Comparison of ENCODE assay signal across 1 cellular context in the genomic region with DNA sequence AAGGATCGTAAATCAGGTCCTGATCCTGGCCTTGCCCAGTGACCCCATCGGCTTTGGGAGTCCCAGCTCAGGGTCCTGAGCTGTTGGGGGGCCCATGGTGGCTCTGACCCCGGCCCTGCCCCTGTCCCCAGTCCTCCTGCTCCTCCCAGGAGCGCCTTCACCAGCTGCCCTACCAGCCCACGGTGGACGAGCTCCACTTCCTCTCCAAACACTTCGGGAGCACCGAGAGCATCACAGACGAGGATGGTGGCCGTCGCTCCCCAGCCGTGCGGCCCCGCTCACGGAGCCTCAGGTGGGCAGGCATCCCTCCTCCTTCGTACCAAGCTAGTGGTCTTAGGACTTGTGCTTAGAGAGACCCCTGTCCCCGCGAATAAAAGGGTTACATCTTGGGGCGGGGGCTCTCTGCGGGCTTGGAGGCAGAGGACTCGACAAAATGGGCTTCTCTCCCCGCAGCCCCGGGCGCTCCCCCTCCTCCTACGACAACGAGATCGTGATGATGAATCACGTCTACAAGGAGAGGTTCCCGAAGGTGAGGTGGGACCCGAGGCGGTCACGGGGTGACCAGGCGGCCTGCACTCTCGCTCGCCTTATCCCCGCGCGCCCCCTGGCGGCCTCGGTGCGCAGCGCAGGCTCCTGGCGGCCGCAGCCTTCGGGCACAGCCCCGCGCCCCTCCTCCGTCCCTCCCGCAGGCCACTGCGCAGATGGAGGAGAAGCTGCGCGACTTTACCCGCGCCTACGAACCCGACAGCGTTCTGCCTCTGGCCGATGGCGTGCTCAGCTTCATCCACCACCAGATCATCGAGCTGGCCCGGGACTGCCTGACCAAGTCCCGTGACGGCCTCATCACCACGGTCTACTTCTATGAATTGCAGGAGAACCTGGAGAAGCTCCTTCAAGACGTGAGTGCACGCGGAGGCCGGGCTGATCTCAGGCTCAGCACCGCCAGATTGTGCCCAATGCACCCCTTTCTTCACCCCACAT.
A peak's percentile ranks its signal among the peaks of the same experiment; 100 is the strongest.
TF ChIP-seq lines count a peak whose summit lies in the region.

No MANE protein-coding gene starts in this region.

TF ChIP-seq in K562, 482 proteins besides CTCF, POLR2A, EP300 and RAD21 (continued from another document and continues in another):
- TF ChIP-seq, protein P1, sequence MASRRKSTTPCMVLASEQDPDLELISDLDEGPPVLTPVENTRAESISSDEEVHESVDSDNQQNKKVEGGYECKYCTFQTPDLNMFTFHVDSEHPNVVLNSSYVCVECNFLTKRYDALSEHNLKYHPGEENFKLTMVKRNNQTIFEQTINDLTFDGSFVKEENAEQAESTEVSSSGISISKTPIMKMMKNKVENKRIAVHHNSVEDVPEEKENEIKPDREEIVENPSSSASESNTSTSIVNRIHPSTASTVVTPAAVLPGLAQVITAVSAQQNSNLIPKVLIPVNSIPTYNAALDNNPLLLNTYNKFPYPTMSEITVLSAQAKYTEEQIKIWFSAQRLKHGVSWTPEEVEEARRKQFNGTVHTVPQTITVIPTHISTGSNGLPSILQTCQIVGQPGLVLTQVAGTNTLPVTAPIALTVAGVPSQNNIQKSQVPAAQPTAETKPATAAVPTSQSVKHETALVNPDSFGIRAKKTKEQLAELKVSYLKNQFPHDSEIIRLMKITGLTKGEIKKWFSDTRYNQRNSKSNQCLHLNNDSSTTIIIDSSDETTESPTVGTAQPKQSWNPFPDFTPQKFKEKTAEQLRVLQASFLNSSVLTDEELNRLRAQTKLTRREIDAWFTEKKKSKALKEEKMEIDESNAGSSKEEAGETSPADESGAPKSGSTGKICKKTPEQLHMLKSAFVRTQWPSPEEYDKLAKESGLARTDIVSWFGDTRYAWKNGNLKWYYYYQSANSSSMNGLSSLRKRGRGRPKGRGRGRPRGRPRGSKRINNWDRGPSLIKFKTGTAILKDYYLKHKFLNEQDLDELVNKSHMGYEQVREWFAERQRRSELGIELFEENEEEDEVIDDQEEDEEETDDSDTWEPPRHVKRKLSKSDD (conservative IDR thresholded peaks at IDR 0.05; ENCODE audit: low read length) = no peak; the same call in 1 of the 2 replicates
- TF ChIP-seq RUNX1 (IDR thresholded peaks at IDR 0.05; ENCODE audit: low read depth) = no peak
- TF ChIP-seq BMI1 (IDR thresholded peaks at IDR 0.05; ENCODE audit: low read length) = no peak
- TF ChIP-seq, protein P2, sequence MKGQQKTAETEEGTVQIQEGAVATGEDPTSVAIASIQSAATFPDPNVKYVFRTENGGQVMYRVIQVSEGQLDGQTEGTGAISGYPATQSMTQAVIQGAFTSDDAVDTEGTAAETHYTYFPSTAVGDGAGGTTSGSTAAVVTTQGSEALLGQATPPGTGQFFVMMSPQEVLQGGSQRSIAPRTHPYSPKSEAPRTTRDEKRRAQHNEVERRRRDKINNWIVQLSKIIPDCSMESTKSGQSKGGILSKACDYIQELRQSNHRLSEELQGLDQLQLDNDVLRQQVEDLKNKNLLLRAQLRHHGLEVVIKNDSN (CRISPR knock-in tag; IDR thresholded peaks at IDR 0.05) = peak; percentile 82
- TF ChIP-seq CC2D1A (IDR thresholded peaks at IDR 0.05) = 0 out of 2 replicates have a peak, but pooled peaks have one; percentile 9
- TF ChIP-seq TAF7 (tag; IDR thresholded peaks at IDR 0.05) = no peak
- TF ChIP-seq MCM5 (IDR thresholded peaks at IDR 0.05; ENCODE audit: low read depth) = no peak
- peak; percentile 36; the same call in 1 of the 2 replicates for TF ChIP-seq RAD51 (IDR thresholded peaks at IDR 0.05; ENCODE audit: borderline replicate concordance, low read depth)
- TF ChIP-seq, protein P3, sequence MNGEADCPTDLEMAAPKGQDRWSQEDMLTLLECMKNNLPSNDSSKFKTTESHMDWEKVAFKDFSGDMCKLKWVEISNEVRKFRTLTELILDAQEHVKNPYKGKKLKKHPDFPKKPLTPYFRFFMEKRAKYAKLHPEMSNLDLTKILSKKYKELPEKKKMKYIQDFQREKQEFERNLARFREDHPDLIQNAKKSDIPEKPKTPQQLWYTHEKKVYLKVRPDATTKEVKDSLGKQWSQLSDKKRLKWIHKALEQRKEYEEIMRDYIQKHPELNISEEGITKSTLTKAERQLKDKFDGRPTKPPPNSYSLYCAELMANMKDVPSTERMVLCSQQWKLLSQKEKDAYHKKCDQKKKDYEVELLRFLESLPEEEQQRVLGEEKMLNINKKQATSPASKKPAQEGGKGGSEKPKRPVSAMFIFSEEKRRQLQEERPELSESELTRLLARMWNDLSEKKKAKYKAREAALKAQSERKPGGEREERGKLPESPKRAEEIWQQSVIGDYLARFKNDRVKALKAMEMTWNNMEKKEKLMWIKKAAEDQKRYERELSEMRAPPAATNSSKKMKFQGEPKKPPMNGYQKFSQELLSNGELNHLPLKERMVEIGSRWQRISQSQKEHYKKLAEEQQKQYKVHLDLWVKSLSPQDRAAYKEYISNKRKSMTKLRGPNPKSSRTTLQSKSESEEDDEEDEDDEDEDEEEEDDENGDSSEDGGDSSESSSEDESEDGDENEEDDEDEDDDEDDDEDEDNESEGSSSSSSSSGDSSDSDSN (IDR thresholded peaks at IDR 0.05; ENCODE audit: borderline replicate concordance in 1 of 2, low read depth in 2 of 2, low read length in 2 of 2) = no peak
- no peak for TF ChIP-seq ARNT (IDR thresholded peaks at IDR 0.05)
- no peak for TF ChIP-seq ZNF197 (CRISPR knock-in tag; IDR thresholded peaks at IDR 0.05; ENCODE audit: low read depth)
- TF ChIP-seq NFE2 (IDR thresholded peaks at IDR 0.05; ENCODE audit: low read depth) = no peak
- TF ChIP-seq NEUROD1 (IDR thresholded peaks at IDR 0.05; ENCODE audit: borderline replicate concordance, low read depth, low read length, partially characterized antibody) = no peak
- no peak for TF ChIP-seq FOXA1 (IDR thresholded peaks at IDR 0.05; ENCODE audit: borderline replicate concordance)
- no peak for TF ChIP-seq BRCA1 (IDR thresholded peaks at IDR 0.05)
- TF ChIP-seq BRCA1 (CRISPR knock-in tag; IDR thresholded peaks at IDR 0.05) = no peak
- TF ChIP-seq MBD2 (IDR thresholded peaks at IDR 0.05; ENCODE audit: borderline replicate concordance, low read depth) = no peak
- TF ChIP-seq NR2C2 (CRISPR knock-in tag; IDR thresholded peaks at IDR 0.05) = no peak
- no peak for TF ChIP-seq NR2C2 (tag; IDR thresholded peaks at IDR 0.05)
- 0 out of 2 replicates have a peak, but pooled peaks have one; percentile 52 for TF ChIP-seq ZNF282 (CRISPR knock-in tag; IDR thresholded peaks at IDR 0.05)
- TF ChIP-seq CEBPB (tag; IDR thresholded peaks at IDR 0.05) = no peak
- no peak for TF ChIP-seq GTF2E2 (tag; IDR thresholded peaks at IDR 0.05)
- no peak for TF ChIP-seq EWSR1 (IDR thresholded peaks at IDR 0.05; ENCODE audit: borderline replicate concordance, low read depth, partially characterized antibody)
- TF ChIP-seq CREBBP (IDR thresholded peaks at IDR 0.05; ENCODE audit: low read depth, low read length) = no peak
- TF ChIP-seq, protein P4, sequence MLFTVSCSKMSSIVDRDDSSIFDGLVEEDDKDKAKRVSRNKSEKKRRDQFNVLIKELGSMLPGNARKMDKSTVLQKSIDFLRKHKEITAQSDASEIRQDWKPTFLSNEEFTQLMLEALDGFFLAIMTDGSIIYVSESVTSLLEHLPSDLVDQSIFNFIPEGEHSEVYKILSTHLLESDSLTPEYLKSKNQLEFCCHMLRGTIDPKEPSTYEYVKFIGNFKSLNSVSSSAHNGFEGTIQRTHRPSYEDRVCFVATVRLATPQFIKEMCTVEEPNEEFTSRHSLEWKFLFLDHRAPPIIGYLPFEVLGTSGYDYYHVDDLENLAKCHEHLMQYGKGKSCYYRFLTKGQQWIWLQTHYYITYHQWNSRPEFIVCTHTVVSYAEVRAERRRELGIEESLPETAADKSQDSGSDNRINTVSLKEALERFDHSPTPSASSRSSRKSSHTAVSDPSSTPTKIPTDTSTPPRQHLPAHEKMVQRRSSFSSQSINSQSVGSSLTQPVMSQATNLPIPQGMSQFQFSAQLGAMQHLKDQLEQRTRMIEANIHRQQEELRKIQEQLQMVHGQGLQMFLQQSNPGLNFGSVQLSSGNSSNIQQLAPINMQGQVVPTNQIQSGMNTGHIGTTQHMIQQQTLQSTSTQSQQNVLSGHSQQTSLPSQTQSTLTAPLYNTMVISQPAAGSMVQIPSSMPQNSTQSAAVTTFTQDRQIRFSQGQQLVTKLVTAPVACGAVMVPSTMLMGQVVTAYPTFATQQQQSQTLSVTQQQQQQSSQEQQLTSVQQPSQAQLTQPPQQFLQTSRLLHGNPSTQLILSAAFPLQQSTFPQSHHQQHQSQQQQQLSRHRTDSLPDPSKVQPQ (CRISPR knock-in tag; IDR thresholded peaks at IDR 0.05; ENCODE audit: borderline replicate concordance) = no peak
- TF ChIP-seq TBL1XR1 (IDR thresholded peaks at IDR 0.05; ENCODE audit: low read length in 2 of 2) = no peak
- TF ChIP-seq PPARD (CRISPR knock-in tag; IDR thresholded peaks at IDR 0.05) = no peak
- no peak for TF ChIP-seq ZNF586 (CRISPR knock-in tag; conservative IDR thresholded peaks at IDR 0.05)
- TF ChIP-seq, protein P5, sequence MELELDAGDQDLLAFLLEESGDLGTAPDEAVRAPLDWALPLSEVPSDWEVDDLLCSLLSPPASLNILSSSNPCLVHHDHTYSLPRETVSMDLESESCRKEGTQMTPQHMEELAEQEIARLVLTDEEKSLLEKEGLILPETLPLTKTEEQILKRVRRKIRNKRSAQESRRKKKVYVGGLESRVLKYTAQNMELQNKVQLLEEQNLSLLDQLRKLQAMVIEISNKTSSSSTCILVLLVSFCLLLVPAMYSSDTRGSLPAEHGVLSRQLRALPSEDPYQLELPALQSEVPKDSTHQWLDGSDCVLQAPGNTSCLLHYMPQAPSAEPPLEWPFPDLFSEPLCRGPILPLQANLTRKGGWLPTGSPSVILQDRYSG (tag; conservative IDR thresholded peaks at IDR 0.05; ENCODE audit: low read depth) = no peak
- no peak for TF ChIP-seq RHOXF2B (CRISPR knock-in tag; conservative IDR thresholded peaks at IDR 0.05)
- peak; percentile 24 to 52; a peak in 3 of 4 replicates for TF ChIP-seq RCOR1 (IDR thresholded peaks at IDR 0.05; ENCODE audit: borderline replicate concordance in 1 of 2, low read depth in 2 of 2, low read length in 2 of 2)
- TF ChIP-seq, protein P6, sequence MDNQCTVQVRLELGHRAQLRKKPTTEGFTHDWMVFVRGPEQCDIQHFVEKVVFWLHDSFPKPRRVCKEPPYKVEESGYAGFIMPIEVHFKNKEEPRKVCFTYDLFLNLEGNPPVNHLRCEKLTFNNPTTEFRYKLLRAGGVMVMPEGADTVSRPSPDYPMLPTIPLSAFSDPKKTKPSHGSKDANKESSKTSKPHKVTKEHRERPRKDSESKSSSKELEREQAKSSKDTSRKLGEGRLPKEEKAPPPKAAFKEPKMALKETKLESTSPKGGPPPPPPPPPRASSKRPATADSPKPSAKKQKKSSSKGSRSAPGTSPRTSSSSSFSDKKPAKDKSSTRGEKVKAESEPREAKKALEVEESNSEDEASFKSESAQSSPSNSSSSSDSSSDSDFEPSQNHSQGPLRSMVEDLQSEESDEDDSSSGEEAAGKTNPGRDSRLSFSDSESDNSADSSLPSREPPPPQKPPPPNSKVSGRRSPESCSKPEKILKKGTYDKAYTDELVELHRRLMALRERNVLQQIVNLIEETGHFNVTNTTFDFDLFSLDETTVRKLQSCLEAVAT (IDR thresholded peaks at IDR 0.05) = no peak
- TF ChIP-seq NONO (IDR thresholded peaks at IDR 0.05; ENCODE audit: low read depth in 2 of 2, low read length in 1 of 2) = no peak
- TF ChIP-seq, protein P7, sequence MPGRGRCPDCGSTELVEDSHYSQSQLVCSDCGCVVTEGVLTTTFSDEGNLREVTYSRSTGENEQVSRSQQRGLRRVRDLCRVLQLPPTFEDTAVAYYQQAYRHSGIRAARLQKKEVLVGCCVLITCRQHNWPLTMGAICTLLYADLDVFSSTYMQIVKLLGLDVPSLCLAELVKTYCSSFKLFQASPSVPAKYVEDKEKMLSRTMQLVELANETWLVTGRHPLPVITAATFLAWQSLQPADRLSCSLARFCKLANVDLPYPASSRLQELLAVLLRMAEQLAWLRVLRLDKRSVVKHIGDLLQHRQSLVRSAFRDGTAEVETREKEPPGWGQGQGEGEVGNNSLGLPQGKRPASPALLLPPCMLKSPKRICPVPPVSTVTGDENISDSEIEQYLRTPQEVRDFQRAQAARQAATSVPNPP (IDR thresholded peaks at IDR 0.05; ENCODE audit: borderline replicate concordance, insufficient read depth, insufficient read length) = no peak
- TF ChIP-seq KLF6 (CRISPR knock-in tag; IDR thresholded peaks at IDR 0.05; ENCODE audit: borderline replicate concordance) = no peak
- TF ChIP-seq, protein P8, sequence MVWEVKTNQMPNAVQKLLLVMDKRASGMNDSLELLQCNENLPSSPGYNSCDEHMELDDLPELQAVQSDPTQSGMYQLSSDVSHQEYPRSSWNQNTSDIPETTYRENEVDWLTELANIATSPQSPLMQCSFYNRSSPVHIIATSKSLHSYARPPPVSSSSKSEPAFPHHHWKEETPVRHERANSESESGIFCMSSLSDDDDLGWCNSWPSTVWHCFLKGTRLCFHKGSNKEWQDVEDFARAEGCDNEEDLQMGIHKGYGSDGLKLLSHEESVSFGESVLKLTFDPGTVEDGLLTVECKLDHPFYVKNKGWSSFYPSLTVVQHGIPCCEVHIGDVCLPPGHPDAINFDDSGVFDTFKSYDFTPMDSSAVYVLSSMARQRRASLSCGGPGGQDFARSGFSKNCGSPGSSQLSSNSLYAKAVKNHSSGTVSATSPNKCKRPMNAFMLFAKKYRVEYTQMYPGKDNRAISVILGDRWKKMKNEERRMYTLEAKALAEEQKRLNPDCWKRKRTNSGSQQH (CRISPR knock-in tag; IDR thresholded peaks at IDR 0.05) = no peak
- TF ChIP-seq, protein P9, sequence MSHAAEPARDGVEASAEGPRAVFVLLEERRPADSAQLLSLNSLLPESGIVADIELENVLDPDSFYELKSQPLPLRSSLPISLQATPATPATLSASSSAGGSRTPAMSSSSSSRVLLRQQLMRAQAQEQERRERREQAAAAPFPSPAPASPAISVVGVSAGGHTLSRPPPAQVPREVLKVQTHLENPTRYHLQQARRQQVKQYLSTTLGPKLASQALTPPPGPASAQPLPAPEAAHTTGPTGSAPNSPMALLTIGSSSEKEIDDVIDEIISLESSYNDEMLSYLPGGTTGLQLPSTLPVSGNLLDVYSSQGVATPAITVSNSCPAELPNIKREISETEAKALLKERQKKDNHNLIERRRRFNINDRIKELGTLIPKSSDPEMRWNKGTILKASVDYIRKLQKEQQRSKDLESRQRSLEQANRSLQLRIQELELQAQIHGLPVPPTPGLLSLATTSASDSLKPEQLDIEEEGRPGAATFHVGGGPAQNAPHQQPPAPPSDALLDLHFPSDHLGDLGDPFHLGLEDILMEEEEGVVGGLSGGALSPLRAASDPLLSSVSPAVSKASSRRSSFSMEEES (CRISPR knock-in tag; IDR thresholded peaks at IDR 0.05) = no peak
- no peak for TF ChIP-seq BACH1 (tag; IDR thresholded peaks at IDR 0.05)
- TF ChIP-seq KDM5B (IDR thresholded peaks at IDR 0.05; ENCODE audit: insufficient replicate concordance, low read depth, low read length) = no peak
- no peak for TF ChIP-seq HNRNPL (IDR thresholded peaks at IDR 0.05; ENCODE audit: low read depth, low read length)
- no peak for TF ChIP-seq ZNF57 (CRISPR knock-in tag; IDR thresholded peaks at IDR 0.05)
